Comparison of ENCODE assay signal across 7 cellular contexts in the genomic region with DNA sequence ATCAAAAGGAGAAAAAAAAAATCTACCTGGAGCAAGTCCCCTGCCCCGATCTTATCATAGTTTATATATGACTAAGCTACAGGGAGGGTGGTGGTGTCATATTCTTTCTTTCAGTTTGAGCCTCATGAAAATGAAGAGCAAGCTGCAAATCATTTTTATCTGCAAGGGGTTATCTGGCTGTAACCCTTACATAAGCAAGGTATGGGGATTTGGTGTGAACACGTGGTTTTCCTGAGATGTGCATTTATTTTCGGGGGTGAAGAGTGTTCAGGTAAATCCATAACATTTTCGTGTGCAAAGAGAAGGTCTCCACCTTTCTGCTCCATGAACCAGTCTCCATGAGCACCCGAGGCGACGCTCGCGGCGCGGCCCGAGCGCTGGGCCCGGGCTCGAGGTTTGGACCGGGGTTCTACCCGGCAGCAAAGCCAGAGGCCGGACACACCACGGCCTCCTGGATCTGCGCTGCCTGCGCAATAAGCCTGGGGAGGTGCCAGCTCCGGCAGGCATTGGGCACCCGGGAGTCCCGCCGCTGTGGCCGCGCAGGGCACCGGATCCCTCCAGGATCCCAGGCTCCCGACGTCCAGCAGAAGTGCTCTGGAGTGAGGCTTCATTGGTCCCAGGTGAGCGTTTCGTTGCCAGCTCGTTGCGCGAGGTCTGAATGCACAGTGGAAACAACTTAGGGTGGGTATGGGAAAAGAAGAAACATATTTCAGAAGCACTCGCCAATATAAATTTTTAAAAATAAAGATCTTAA. TPM values are rescaled to one million over a fixed set of nuclear protein-coding genes. Genes with fewer than 3 reads are reported as not detected.
A peak's percentile ranks its signal among the peaks of the same experiment; 100 is the strongest.
DNase-seq lines count a peak whose midpoint lies in the region; ATAC-seq, FAIRE-seq and TF ChIP-seq lines count a peak whose summit lies in the region.

No MANE protein-coding gene starts in this region.

- peaks cover 1% of the 10 kb centered on the region for H3K4me1 Mint-ChIP-seq in astrocyte (ENCODE audit: low read depth, unreplicated experiment)

- H3K79me2 ChIP-seq in OCI-LY3 (ENCODE audit: low read length), result no peaks in the 10 kb centered on the region
- H3K79me2 ChIP-seq in astrocyte (ENCODE audit: insufficient read depth, low read length), result no peaks in the 10 kb centered on the region

- H3K4me1 ChIP-seq in OCI-LY3 (ENCODE audit: low read length) (peaks cover 52% of the 10 kb centered on the region), astrocyte (ENCODE audit: insufficient read depth, low read length) (peaks cover 4% of the 10 kb centered on the region), right atrium auricular region (no peaks in the 10 kb centered on the region)

- H3K9me3 ChIP-seq in OCI-LY3 (ENCODE audit: insufficient read depth, low read length) (no peaks in the 10 kb centered on the region), astrocyte (ENCODE audit: insufficient read depth, low read depth, low read length) (no peaks in the 10 kb centered on the region), right atrium auricular region (no peaks in the 10 kb centered on the region)

- no peaks in the 10 kb centered on the region for H3K27me3 Mint-ChIP-seq in astrocyte (ENCODE audit: low read depth, unreplicated experiment)

- intact Hi-C loops in posterior cingulate gyrus (cut with DNase I), result loop anchor here (2.0 kb wide), 3 partner anchors 37 to 65 kb away; partner anchors contain the start of gene GPD2

- no peaks in the 10 kb centered on the region; the same call in 1 of the 2 replicates for H4K20me1 ChIP-seq in OCI-LY3 (ENCODE audit: insufficient read depth, low read length)
- no peaks in the 10 kb centered on the region for H4K20me1 ChIP-seq in astrocyte (ENCODE audit: insufficient read depth, low read length)

- peak overlapping the region; percentile 96 for H3K4me2 ChIP-seq in OCI-LY3 (ENCODE audit: low read length)
- H3K4me2 ChIP-seq in astrocyte (ENCODE audit: low read length), result peak overlapping the region; percentile 91

- H3K36me3 Mint-ChIP-seq in astrocyte (ENCODE audit: low read depth, unreplicated experiment), result no peaks in the 10 kb centered on the region

- no peak for FAIRE-seq in astrocyte (lab: Jason Lieb, UNC)

- peak; percentile 20 for ATAC-seq in HG03565 (IDR thresholded peaks at IDR 0.05; ENCODE audit: unreplicated experiment)

- H3K4me3 ChIP-seq in OCI-LY3 (ENCODE audit: low read length) (peak overlapping the region; percentile 95), astrocyte (ENCODE audit: insufficient read depth, low read depth, low read length) (peak overlapping the region; percentile 89), right atrium auricular region (peak overlapping the region; percentile 62 to 70)

- H3K27ac Mint-ChIP-seq in astrocyte (ENCODE audit: unreplicated experiment), result peak overlapping the region; percentile 29

- no peaks in the 10 kb centered on the region; the same call in 1 of the 2 replicates for H3K27me3 ChIP-seq in OCI-LY3 (ENCODE audit: low read depth, low read length)
- no peaks in the 10 kb centered on the region for H3K27me3 ChIP-seq in astrocyte (ENCODE audit: insufficient read depth, low read length)
- no peaks in the 10 kb centered on the region for H3K27me3 ChIP-seq in right atrium auricular region

- H3K36me3 ChIP-seq in OCI-LY3 (replicated peaks; ENCODE audit: low read depth, low read length) (no peaks in the 10 kb centered on the region), astrocyte (ENCODE audit: insufficient read depth, low read length) (no peaks in the 10 kb centered on the region), right atrium auricular region (no peaks in the 10 kb centered on the region)

- TF ChIP-seq CTCF in GM20000 (IDR thresholded peaks at IDR 0.05; ENCODE audit: extremely low read depth, missing control alignments) (no peak), OCI-LY3 (IDR thresholded peaks at IDR 0.05; ENCODE audit: low read depth, low read length) (no peak), astrocyte (IDR thresholded peaks at IDR 0.05; ENCODE audit: insufficient read depth, low read depth, low read length) (no peak), right atrium auricular region (IDR thresholded peaks at IDR 0.05) (no peak)

- H3K4me3 Mint-ChIP-seq in astrocyte (ENCODE audit: unreplicated experiment), result peak overlapping the region; percentile 93

- peak overlapping the region; percentile 97 for H3K27ac ChIP-seq in OCI-LY3 (ENCODE audit: low read length)
- H3K27ac ChIP-seq in astrocyte (ENCODE audit: low read depth, low read length), result peak overlapping the region; percentile 51
- peak overlapping the region; percentile 93 to 95 for H3K27ac ChIP-seq in right atrium auricular region

- DNase-seq in ELF-1 (ENCODE audit: low read depth, low spot score) (peak; percentile 83), GM20000 (ENCODE audit: low spot score) (peak; percentile 64), astrocyte (ENCODE audit: low read depth) (peak; percentile 53), right atrium auricular region (ENCODE audit: low spot score) (peak; percentile 81), posterior cingulate gyrus (peak; percentile 64 to 96 (median 75))

- H3K9ac ChIP-seq in OCI-LY3 (ENCODE audit: low read length) (peak overlapping the region; percentile 99), astrocyte (ENCODE audit: low read length) (peak overlapping the region; percentile 81)

- H3K9me3 Mint-ChIP-seq in astrocyte (ENCODE audit: unreplicated experiment), result no peaks in the 10 kb centered on the region

- H2AFZ ChIP-seq in OCI-LY3 (ENCODE audit: low read depth, low read length) (peak overlapping the region; percentile 93), astrocyte (ENCODE audit: low read depth, low read length) (peak overlapping the region; percentile 83)

RNA-seq across cellular contexts. Expression of gene GPD2, which starts 36.1 kb away (rescaled TPM):
- total RNA-seq in astrocyte (27.5 and 29.0 TPM in 2 replicates), right atrium auricular region (10 to 100 TPM; 14.9 to 29.1 TPM)

Comparison
In these comparisons a context has a peak if more than half of its experiments do, and no peak if none do; other contexts are left out.
1. Peak in every context shown above with its lines: DNase-seq, ATAC-seq, H3K4me3 ChIP-seq and H3K27ac ChIP-seq.